In genomic region chr6:26022166-26022510, GRCh38 we compare ENCODE assay signal across 8 cellular contexts. TPM values are rescaled to one million over a fixed set of nuclear protein-coding genes. Genes with fewer than 3 reads are reported as not detected.
A peak's percentile ranks its signal among the peaks of the same experiment; 100 is the strongest.
DNase-seq lines count a peak whose midpoint lies in the region; ATAC-seq and TF ChIP-seq lines count a peak whose summit lies in the region.

No MANE protein-coding gene starts in this region.

- peak; percentile 37 for ATAC-seq in Right ventricle myocardium superior (ENCODE audit: poor library complexity)
- peak; percentile 3 for ATAC-seq in omental fat pad (ENCODE audit: low FRiP score)
- no peak for ATAC-seq in GM18870 (IDR thresholded peaks at IDR 0.05; ENCODE audit: unreplicated experiment)
- ATAC-seq in GM19397 (IDR thresholded peaks at IDR 0.05; ENCODE audit: unreplicated experiment): no peak

- intact Hi-C loops in Right ventricle myocardium superior (cut with DNase I): no loop called here

- H3K27ac ChIP-seq in HUES64 (ENCODE audit: low read depth, low read length): peak overlapping the region; percentile 79

- H3K4me3 ChIP-seq in HUES64 (ENCODE audit: low read length) (peak overlapping the region; percentile 67), adipocyte (ENCODE audit: low read length) (peak overlapping the region; percentile 89)

- TF ChIP-seq CTCF in omental fat pad (IDR thresholded peaks at IDR 0.05): no peak

- peak overlapping the region; percentile 83 for H3K9ac ChIP-seq in HUES64 (ENCODE audit: low read depth, low read length)
- peak overlapping the region; percentile 88 for H3K9ac ChIP-seq in adipocyte (ENCODE audit: low read length)

- WGBS in HUES64: 93% methylated on average over 6 of the region's 6 CpGs

- H3K9me3 ChIP-seq in HUES64 (ENCODE audit: insufficient read depth, low read depth, low read length) (no peaks in the 10 kb centered on the region), adipocyte (ENCODE audit: control insufficient read depth, low read length) (no peaks in the 10 kb centered on the region)

- peaks cover 16% of the 10 kb centered on the region for H3K4me1 ChIP-seq in HUES64 (ENCODE audit: insufficient read depth, low read length)
- H3K4me1 ChIP-seq in adipocyte (ENCODE audit: control insufficient read depth, insufficient read depth, low read length): peaks cover 59% of the 10 kb centered on the region

- H3K27me3 ChIP-seq in HUES64 (ENCODE audit: insufficient read depth, low read length): no peaks in the 10 kb centered on the region
- H3K27me3 ChIP-seq in adipocyte (replicated peaks; ENCODE audit: control insufficient read depth, insufficient read depth, low read length): no peaks in the 10 kb centered on the region

- no peaks in the 10 kb centered on the region for H3K36me3 ChIP-seq in HUES64 (ENCODE audit: insufficient read depth, low read length)
- no peaks in the 10 kb centered on the region for H3K36me3 ChIP-seq in adipocyte (ENCODE audit: control insufficient read depth, insufficient read depth, low read length, severe bottlenecking)

- peak; percentile 79 for DNase-seq in DMS79 treated with DMSO at 0.1 percent for 48 hours (lab: John Stamatoyannopoulos, UW)
- DNase-seq in NOMO-1 treated with dmso at 0.1 percent for 144 hours (lab: John Stamatoyannopoulos, UW; ENCODE audit: unreplicated experiment): peak; percentile 71
- DNase-seq in adipocyte (ENCODE audit: low read depth): peak; percentile 96
- peak; percentile 48 for DNase-seq in Right ventricle myocardium superior
- no peak for DNase-seq in omental fat pad (ENCODE audit: low spot score)

RNA-seq across cellular contexts. Expression of gene TRIM38, which starts 59.5 kb away (rescaled TPM):
- polyA plus RNA-seq in HUES64 (2013, experiment 1 of 2): 0.30 TPM
- polyA plus RNA-seq in HUES64 (2013, experiment 2 of 2): 0.38 TPM
- total RNA-seq in Right ventricle myocardium superior (2.3 TPM), omental fat pad (10 to 100 TPM in 3 of 4 donors, 1 to 10 TPM in 1; 7.8 to 21.6 (median 11.7) TPM)

Comparison
In these comparisons a context has a peak if more than half of its experiments do, and no peak if none do; other contexts are left out.
1. ATAC-seq: peak in Right ventricle myocardium superior (single experiment) and omental fat pad (single experiment); none in GM18870 (single experiment) and GM19397 (single experiment).